Comparison of ENCODE assay signal across 8 cellular contexts in genomic region chr19:12550951-12551832, GRCh38. TPM values are rescaled to one million over a fixed set of nuclear protein-coding genes. Genes with fewer than 3 reads are reported as not detected.
A peak's percentile ranks its signal among the peaks of the same experiment; 100 is the strongest.
DNase-seq lines count a peak whose midpoint lies in the region; ATAC-seq and TF ChIP-seq lines count a peak whose summit lies in the region.

ZNF564 (minus strand) TSS chr19:12551482; CDS start chr19:12551332, 150 bp downstream.

- TF ChIP-seq CTCF in osteocyte (IDR thresholded peaks at IDR 0.05) = no peak

- peak; percentile 97 for ATAC-seq in HG02610 (IDR thresholded peaks at IDR 0.05; ENCODE audit: unreplicated experiment)

- H3K4me1 ChIP-seq in thymus (ENCODE audit: control insufficient read depth, insufficient read depth, low read length) = peaks cover 14% of the 10 kb centered on the region

- no peaks in the 10 kb centered on the region for H3K9me3 Mint-ChIP-seq in activated naive CD8-positive, alpha-beta T cell (ENCODE audit: low read depth)
- H3K9me3 Mint-ChIP-seq in osteocyte (ENCODE audit: unreplicated experiment) = peaks cover under 1% of the 10 kb centered on the region

- DNase-seq in NCI-H1092 treated with DMSO at 0.1 percent for 48 hours (lab: John Stamatoyannopoulos, UW) = peak; percentile 99
- peak; percentile 98 for DNase-seq in SKM-1 (lab: John Stamatoyannopoulos, UW; ENCODE audit: unreplicated experiment)
- DNase-seq in head of caudate nucleus = peak; percentile 90 to 100 (median 98)
- DNase-seq in osteocyte (ENCODE audit: extremely low spot score, unreplicated experiment) = peak; percentile 96

- peak within 1 kb of the TSS; percentile 97 for H3K4me3 ChIP-seq in GM08714 (ENCODE audit: low read length)
- H3K4me3 ChIP-seq in thymus (ENCODE audit: low read length) = peak within 1 kb of the TSS; percentile 74

- H3K27me3 Mint-ChIP-seq in activated naive CD8-positive, alpha-beta T cell = no peaks in the 10 kb centered on the region
- H3K27me3 Mint-ChIP-seq in osteocyte (ENCODE audit: unreplicated experiment) = no peaks in the 10 kb centered on the region

- peak within 1 kb of the TSS; percentile 98 for H3K27ac Mint-ChIP-seq in activated naive CD8-positive, alpha-beta T cell
- H3K27ac Mint-ChIP-seq in osteocyte (ENCODE audit: unreplicated experiment) = peak within 1 kb of the TSS; percentile 94

- H3K27ac ChIP-seq in thymus (ENCODE audit: low read depth) = peak within 1 kb of the TSS; percentile 90

- H3K9me3 ChIP-seq in thymus (ENCODE audit: control insufficient read depth) = no peaks in the 10 kb centered on the region

- H3K27me3 ChIP-seq in thymus (ENCODE audit: control insufficient read depth, insufficient read depth) = no peaks in the 10 kb centered on the region

- WGBS in thymus = under 1% methylated on average over 55 of the region's 55 CpGs

- peaks cover 42% of the 10 kb centered on the region for H3K4me1 Mint-ChIP-seq in activated naive CD8-positive, alpha-beta T cell (ENCODE audit: low read depth)
- peaks cover 24% of the 10 kb centered on the region for H3K4me1 Mint-ChIP-seq in osteocyte (ENCODE audit: unreplicated experiment)

- H3K36me3 Mint-ChIP-seq in activated naive CD8-positive, alpha-beta T cell = peaks cover 4% of the 10 kb centered on the region
- H3K36me3 Mint-ChIP-seq in osteocyte (ENCODE audit: unreplicated experiment) = peaks cover 20% of the 10 kb centered on the region

- intact Hi-C loops in head of caudate nucleus (cut with DNase I) = loop anchor here (5.0 kb wide), 2 partner anchors 54 to 131 kb away; partner anchors contain the start of gene DHPS

- H3K4me3 Mint-ChIP-seq in activated naive CD8-positive, alpha-beta T cell = peak within 1 kb of the TSS; percentile 100
- H3K4me3 Mint-ChIP-seq in osteocyte (ENCODE audit: unreplicated experiment) = peak within 1 kb of the TSS; percentile 95

- H3K36me3 ChIP-seq in thymus (ENCODE audit: control insufficient read depth, insufficient read depth) = peaks cover 8% of the 10 kb centered on the region

RNA-seq across cellular contexts. Expression of gene ZNF564, which starts in this region (rescaled TPM):
- 10.7 and 12.9 TPM in 2 replicates for total RNA-seq in osteocyte
- polyA plus RNA-seq in thymus = 10.3 TPM

Comparison
In these comparisons a context has a peak if more than half of its experiments do, and no peak if none do; other contexts are left out.
1. Peak in every context shown above with its lines: DNase-seq, ATAC-seq, H3K4me3 ChIP-seq and H3K27ac ChIP-seq.